14 cellular contexts compared by ENCODE assay signal in the genomic region with DNA sequence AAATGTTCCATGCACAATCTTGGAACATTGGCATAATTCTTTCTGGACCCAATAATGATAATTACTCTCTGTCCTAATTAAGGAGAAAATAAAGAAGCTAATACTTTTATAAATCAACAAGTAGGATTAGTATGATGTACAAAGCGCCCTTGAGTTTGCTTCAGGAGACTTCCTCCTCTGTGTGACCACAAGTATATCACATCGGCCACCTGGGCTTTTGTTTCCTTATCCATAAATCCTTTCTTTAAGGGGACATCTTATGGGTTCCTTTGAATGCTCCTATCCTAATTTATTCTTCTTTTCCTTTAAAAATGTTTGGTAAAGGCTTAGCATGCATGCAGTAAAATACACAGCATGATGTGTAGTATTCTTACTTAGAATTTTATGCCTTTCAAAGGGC.
DNase-seq lines count a peak whose midpoint lies in the region.
"Had no signal": no experiment of that assay in that cellular context is flagged by ENCODE, and none has a peak within 500 bp of the region (broad histone marks: within the 10 kb centered on the region; RNA-seq: fewer than 3 reads in every experiment).

No MANE protein-coding gene starts in this region.

- H3K4me1 Mint-ChIP-seq in T-helper 1 cell treated with Interleukin-12 subunit alpha and Interleukin-12 subunit beta and Interleukin-4 antibody, amounts not matched to agents 30 μg/mL and 1 μg/mL, for 36 hours (ENCODE audit: low read depth) = peaks cover 56% of the 10 kb centered on the region
- peaks cover 54 to 58% (median 56%) of the 10 kb centered on the region in 3 donors for H3K4me1 Mint-ChIP-seq in IgD-negative memory B cell
- peaks cover 70% of the 10 kb centered on the region for H3K4me1 Mint-ChIP-seq in activated CD4-positive, alpha-beta memory T cell treated with anti-CD3 and anti-CD28 coated beads, Interleukin-2, amount 10 ng/mL, durations not matched to agents 7 days and 5 days

- POLR2A ChIA-PET in activated CD4-positive, alpha-beta memory T cell treated with anti-CD3 and anti-CD28 coated beads, Interleukin-2, amount 10 ng/mL, durations not matched to agents 7 days and 5 days (lab: Charles Lee) = interaction anchor here (1.2 to 4.2 kb wide), 6 partner anchors 16 to 395 kb away, joined by 3 to 17 read pairs (median 10); partner anchors contain the start of gene BTG1

- no CpG with 5 or more reads among the region's 2 CpGs for WGBS in neuronal stem cell (ENCODE audit: extremely low coverage in 2 of 2, insufficient read length in 2 of 2, insufficient replicate concordance in 1 of 2), 2 donors

- H3K18ac ChIP-seq in neuronal stem cell (ENCODE audit: low read length) = no peak overlapping the region

- H2BK12ac ChIP-seq in neuronal stem cell (ENCODE audit: low read length) = no peak overlapping the region

- H3K27me3 Mint-ChIP-seq in T-helper 1 cell treated with Interleukin-12 subunit alpha and Interleukin-12 subunit beta and Interleukin-4 antibody, amounts not matched to agents 30 μg/mL and 1 μg/mL, for 36 hours (ENCODE audit: low read depth) = no peaks in the 10 kb centered on the region
- H3K27me3 Mint-ChIP-seq in IgD-negative memory B cell = no peaks in the 10 kb centered on the region
- H3K27me3 Mint-ChIP-seq in activated CD4-positive, alpha-beta memory T cell treated with anti-CD3 and anti-CD28 coated beads, Interleukin-2, amount 10 ng/mL, durations not matched to agents 7 days and 5 days = no peaks in the 10 kb centered on the region

- no peak overlapping the region for H2BK15ac ChIP-seq in neuronal stem cell (ENCODE audit: low read length)

- H3K36me3 Mint-ChIP-seq in T-helper 1 cell treated with Interleukin-12 subunit alpha and Interleukin-12 subunit beta and Interleukin-4 antibody, amounts not matched to agents 30 μg/mL and 1 μg/mL, for 36 hours (ENCODE audit: low read depth) = peaks cover 15% of the 10 kb centered on the region
- H3K36me3 Mint-ChIP-seq in IgD-negative memory B cell = peaks cover 1% of the 10 kb centered on the region
- peaks cover 26% of the 10 kb centered on the region for H3K36me3 Mint-ChIP-seq in activated CD4-positive, alpha-beta memory T cell treated with anti-CD3 and anti-CD28 coated beads, Interleukin-2, amount 10 ng/mL, durations not matched to agents 7 days and 5 days (ENCODE audit: low read depth)

- no peak overlapping the region for H2BK5ac ChIP-seq in neuronal stem cell (ENCODE audit: low read length)

- no peak overlapping the region for H2AK5ac ChIP-seq in neuronal stem cell (ENCODE audit: low read depth, low read length)

- H3K36me3 ChIP-seq in neuronal stem cell (replicated peaks in 1 of 2; ENCODE audit: control insufficient read depth in 2 of 2, insufficient read depth in 2 of 2, low read length in 2 of 2) = no peaks in the 10 kb centered on the region
- H3K36me3 ChIP-seq: gastroesophageal sphincter had no signal

- no peaks in the 10 kb centered on the region for H3K9me3 ChIP-seq in neuronal stem cell (replicated peaks in 1 of 2; ENCODE audit: control insufficient read depth in 2 of 2, insufficient read depth in 1 of 2, low read depth in 1 of 2, low read length in 2 of 2)
- H3K9me3 ChIP-seq: gastroesophageal sphincter had no signal

- no peak overlapping the region for H3K9ac ChIP-seq in neuronal stem cell (ENCODE audit: low read depth, low read length, poor library complexity)

- no peak overlapping the region for H3K4ac ChIP-seq in neuronal stem cell (ENCODE audit: low read length)

- peak overlapping the region; percentile 92 for H3K27ac Mint-ChIP-seq in T-helper 1 cell treated with Interleukin-12 subunit alpha and Interleukin-12 subunit beta and Interleukin-4 antibody, amounts not matched to agents 30 μg/mL and 1 μg/mL, for 36 hours
- peak overlapping the region; percentile 51 to 92 (median 85) for H3K27ac Mint-ChIP-seq in IgD-negative memory B cell
- peak overlapping the region; percentile 94 for H3K27ac Mint-ChIP-seq in activated CD4-positive, alpha-beta memory T cell treated with anti-CD3 and anti-CD28 coated beads, Interleukin-2, amount 10 ng/mL, durations not matched to agents 7 days and 5 days

- H3K9me3 Mint-ChIP-seq in T-helper 1 cell treated with Interleukin-12 subunit alpha and Interleukin-12 subunit beta and Interleukin-4 antibody, amounts not matched to agents 30 μg/mL and 1 μg/mL, for 36 hours = peaks cover 10% of the 10 kb centered on the region
- H3K9me3 Mint-ChIP-seq in IgD-negative memory B cell = peaks cover 0 to 4% (median 0%) of the 10 kb centered on the region in 3 donors
- H3K9me3 Mint-ChIP-seq in activated CD4-positive, alpha-beta memory T cell treated with anti-CD3 and anti-CD28 coated beads, Interleukin-2, amount 10 ng/mL, durations not matched to agents 7 days and 5 days = peaks cover 12% of the 10 kb centered on the region
- H3K9me3 Mint-ChIP-seq: neural crest cell had no signal

- no peak overlapping the region for H3K4me3 ChIP-seq in neuronal stem cell (ENCODE audit: low read length in 2 of 2)
- H3K4me3 ChIP-seq: gastroesophageal sphincter had no signal

- peaks cover 10 to 22% of the 10 kb centered on the region in 2 donors for H3K4me1 ChIP-seq in neuronal stem cell (ENCODE audit: control insufficient read depth in 2 of 2, insufficient read depth in 1 of 2, low read depth in 1 of 2, low read length in 2 of 2)

- CTCF ChIA-PET in activated CD4-positive, alpha-beta memory T cell treated with anti-CD3 and anti-CD28 coated beads, Interleukin-2, amount 10 ng/mL, durations not matched to agents 7 days and 5 days (lab: Charles Lee) = interaction anchor here (0.9 kb wide), 1 partner anchor 35 kb away, joined by 4 read pairs; no protein-coding TSS in a partner anchor

- H2BK120ac ChIP-seq in neuronal stem cell (ENCODE audit: low read depth, low read length) = no peak overlapping the region

- no peaks in the 10 kb centered on the region for H3K27me3 ChIP-seq in neuronal stem cell (ENCODE audit: control insufficient read depth in 3 of 3, insufficient read depth in 3 of 3, low read depth in 1 of 3, low read length in 3 of 3)
- H3K27me3 ChIP-seq: gastroesophageal sphincter had no signal

- no peak overlapping the region for H3K4me2 ChIP-seq in neuronal stem cell (ENCODE audit: insufficient read depth, low read length, poor library complexity, severe bottlenecking)

- no peak overlapping the region for H4K91ac ChIP-seq in neuronal stem cell (ENCODE audit: low read depth, low read length, poor library complexity)

- H4K8ac ChIP-seq in neuronal stem cell (ENCODE audit: low read depth, low read length) = no peak overlapping the region

- H2AFZ ChIP-seq in neuronal stem cell (ENCODE audit: low read length) = peak overlapping the region; percentile 95

- no peaks in the 10 kb centered on the region for H3K79me1 ChIP-seq in neuronal stem cell (ENCODE audit: low read depth, low read length)

- no peak overlapping the region for H3K4me3 Mint-ChIP-seq in T-helper 1 cell treated with Interleukin-12 subunit alpha and Interleukin-12 subunit beta and Interleukin-4 antibody, amounts not matched to agents 30 μg/mL and 1 μg/mL, for 36 hours
- H3K4me3 Mint-ChIP-seq in IgD-negative memory B cell = peak overlapping the region in 3 of 4 donors; percentile 50 to 93 (median 86)
- H3K4me3 Mint-ChIP-seq in activated CD4-positive, alpha-beta memory T cell treated with anti-CD3 and anti-CD28 coated beads, Interleukin-2, amount 10 ng/mL, durations not matched to agents 7 days and 5 days = no peak overlapping the region
- H3K4me3 Mint-ChIP-seq: neural crest cell had no signal

- no peak overlapping the region for H3K27ac ChIP-seq in neuronal stem cell (replicated peaks; ENCODE audit: low read length)

- DNase-seq in T-helper 1 cell (no peak), neuronal stem cell (ENCODE audit: low spot score) (no peak), NCI-H1436 treated with DMSO at 0.1 percent for 48 hours (lab: John Stamatoyannopoulos, UW) (no peak), DMS153 (lab: John Stamatoyannopoulos, UW) (no peak)
- DNase-seq in activated CD4-positive, alpha-beta memory T cell treated with anti-CD3 and anti-CD28 coated beads, Interleukin-2, amount 10 ng/mL, durations not matched to agents 7 days and 5 days = no peak
- no peak for DNase-seq in stimulated activated CD8-positive, alpha-beta memory T cell treated with anti-CD3 and anti-CD28 coated beads, Interleukin-4, amount 100 ng/mL, for 48 hours
- DNase-seq: activated CD8-positive, alpha-beta memory T cell treated with anti-CD3 and anti-CD28 coated beads, Interleukin-2, amount 50 U/mL, for 4 hours; DMS 273 treated with DMSO at 0.1 percent for 48 hours; IMR-90; stimulated activated CD4-positive, alpha-beta T cell treated with anti-CD3 and anti-CD28 coated beads, Interleukin-12 subunit alpha, Interleukin-12 subunit beta, amount 100 ng/mL, for 4 hours had no signal

- no peak overlapping the region for H3K23ac ChIP-seq in neuronal stem cell (ENCODE audit: low read depth, low read length, poor library complexity)

- no peak overlapping the region for H3K14ac ChIP-seq in neuronal stem cell (ENCODE audit: low read length)

Comparison
In these comparisons a context has a peak if more than half of its experiments do, and no peak if none do; other contexts are left out.
1. H3K4me3 Mint-ChIP-seq: peak in IgD-negative memory B cell (3 of 4); none in T-helper 1 cell treated with Interleukin-12 subunit alpha and Interleukin-12 subunit beta and Interleukin-4 antibody, amounts not matched to agents 30 μg/mL and 1 μg/mL, for 36 hours (single experiment) and activated CD4-positive, alpha-beta memory T cell treated with anti-CD3 and anti-CD28 coated beads, Interleukin-2, amount 10 ng/mL, durations not matched to agents 7 days and 5 days (single experiment).
2. Peak in every context shown above with its lines, with median percentiles within 50 percentile points of each other: H3K27ac Mint-ChIP-seq.